Comparison of ENCODE assay signal across 8 cellular contexts in genomic region chr11:60913793-60914619, GRCh38. TPM values are rescaled to one million over a fixed set of nuclear protein-coding genes. Genes with fewer than 3 reads are reported as not detected.
A peak's percentile ranks its signal among the peaks of the same experiment; 100 is the strongest.
DNase-seq lines count a peak whose midpoint lies in the region; ATAC-seq and TF ChIP-seq lines count a peak whose summit lies in the region.

TMEM109 (plus strand) TSS chr11:60914158; CDS start chr11:60919694, 5,536 bp downstream.

- H3K9me3 Mint-ChIP-seq in activated T-cell treated with anti-CD3 and anti-CD28 coated beads, Interleukin-2, amount 50 U/mL, for 24 hours: no peaks in the 10 kb centered on the region

- no peaks in the 10 kb centered on the region for H3K27me3 ChIP-seq in mucosa of stomach (ENCODE audit: control insufficient read depth, insufficient read depth, low read length)

- peak within 1 kb of the TSS; percentile 93 for H3K4me3 ChIP-seq in mucosa of stomach (ENCODE audit: low read length)

- ATAC-seq in GM21619 (IDR thresholded peaks at IDR 0.05; ENCODE audit: unreplicated experiment): peak; percentile 36
- peak; percentile 48 for ATAC-seq in esophagus mucosa

- no peaks in the 10 kb centered on the region for H3K27me3 Mint-ChIP-seq in activated T-cell treated with anti-CD3 and anti-CD28 coated beads, Interleukin-2, amount 50 U/mL, for 24 hours

- H3K4me1 Mint-ChIP-seq in activated T-cell treated with anti-CD3 and anti-CD28 coated beads, Interleukin-2, amount 50 U/mL, for 24 hours (ENCODE audit: low read depth): peaks cover 74% of the 10 kb centered on the region

- no peaks in the 10 kb centered on the region for H3K36me3 ChIP-seq in mucosa of stomach (ENCODE audit: control insufficient read depth, insufficient read depth, low read length)

- H3K4me1 ChIP-seq in mucosa of stomach (ENCODE audit: control insufficient read depth, insufficient read depth, low read length): peaks cover 15% of the 10 kb centered on the region

- peaks cover 40% of the 10 kb centered on the region for H3K36me3 Mint-ChIP-seq in activated T-cell treated with anti-CD3 and anti-CD28 coated beads, Interleukin-2, amount 50 U/mL, for 24 hours (ENCODE audit: low read depth)

- H3K4me3 Mint-ChIP-seq in activated T-cell treated with anti-CD3 and anti-CD28 coated beads, Interleukin-2, amount 50 U/mL, for 24 hours: peak within 1 kb of the TSS; percentile 94

- no peaks in the 10 kb centered on the region for H3K9me3 ChIP-seq in mucosa of stomach (ENCODE audit: control insufficient read depth, low read length)

- H3K27ac Mint-ChIP-seq in activated T-cell treated with anti-CD3 and anti-CD28 coated beads, Interleukin-2, amount 50 U/mL, for 24 hours: peak within 1 kb of the TSS; percentile 99

- DNase-seq in DMS114 treated with DMSO at 0.1 percent for 48 hours (lab: John Stamatoyannopoulos, UW; ENCODE audit: unreplicated experiment): peak; percentile 90
- peak; percentile 100 for DNase-seq in KG1 (lab: John Stamatoyannopoulos, UW)
- peak; percentile 91 for DNase-seq in activated T-cell treated with anti-CD3 and anti-CD28 coated beads, Interleukin-2, amount 50 U/mL, for 24 hours
- DNase-seq in stimulated activated CD8-positive, alpha-beta memory T cell treated with anti-CD3 and anti-CD28 coated beads, Interleukin-4, amount 100 ng/mL, for 48 hours: peak; percentile 90

- peak within 1 kb of the TSS; percentile 82 for H3K9ac ChIP-seq in mucosa of stomach (ENCODE audit: low read length)

TF ChIP-seq in PFSK-1, 5 proteins besides CTCF, POLR2A, EP300 and RAD21:
- TF ChIP-seq FOXP2 (optimal IDR thresholded peaks at IDR 0.05; ENCODE audit: borderline replicate concordance, extremely low read depth, extremely low read length, insufficient read depth) (peak; percentile 30), TAF1 (IDR thresholded peaks at IDR 0.05; ENCODE audit: borderline replicate concordance, insufficient read depth, low read length) (peak; percentile 49; the same call in 1 of the 2 replicates), REST (IDR thresholded peaks at IDR 0.05; ENCODE audit: insufficient read depth in 1 of 2, low read depth in 2 of 2, low read length in 2 of 2) (no peak), SIN3A (IDR thresholded peaks at IDR 0.05; ENCODE audit: borderline replicate concordance, insufficient read depth, low read length) (peak; percentile 13; the same call in 1 of the 2 replicates), POLR2AphosphoS5 (IDR thresholded peaks at IDR 0.05; ENCODE audit: low read depth, low read length) (peak; percentile 61)

RNA-seq across cellular contexts. Expression of gene TMEM109, which starts in this region (rescaled TPM):
- polyA plus RNA-seq in PFSK-1 (2012; ENCODE audit: insufficient read length, low read depth): 63.6 TPM
- total RNA-seq in esophagus mucosa: 80.4 TPM

Comparison
In these comparisons a context has a peak if more than half of its experiments do, and no peak if none do; other contexts are left out.
1. Peak in every context shown above with its lines: DNase-seq, ATAC-seq and H3K4me3 ChIP-seq.